ENCODE assay signal across 9 cellular contexts in genomic region chrX:151153086-151153485, GRCh38. TPM values are rescaled to one million over a fixed set of nuclear protein-coding genes. Genes with fewer than 3 reads are reported as not detected.
DNase-seq lines count a peak whose midpoint lies in the region; ATAC-seq, FAIRE-seq and TF ChIP-seq lines count a peak whose summit lies in the region.
"Had no signal": no experiment of that assay in that cellular context is flagged by ENCODE, and none has a peak within 500 bp of the region (broad histone marks: within the 10 kb centered on the region; RNA-seq: fewer than 3 reads in every experiment).

No MANE protein-coding gene starts in this region.

- H3K4me1 Mint-ChIP-seq in GM23338 (peaks cover 20% of the 10 kb centered on the region; the same call in 2 of the 3 replicates), glutamatergic neuron (ENCODE audit: low read depth, unreplicated experiment) (peaks cover 3% of the 10 kb centered on the region)
- no peaks in the 10 kb centered on the region for H3K4me1 Mint-ChIP-seq in stimulated activated naive B cell treated with anti-CD40 and anti-IgM and Interleukin-4, amounts not matched to agents 10 μg/mL and 1 μg/mL and 100 μg/mL, for 72 hours

- H3K79me2 ChIP-seq in GM23338 (replicated peaks; ENCODE audit: insufficient read depth), result no peaks in the 10 kb centered on the region

- FAIRE-seq in A549 (lab: Jason Lieb, UNC), result no peak

- H3K27ac Mint-ChIP-seq in GM23338, result no peak overlapping the region
- H3K27ac Mint-ChIP-seq in glutamatergic neuron (ENCODE audit: unreplicated experiment), result no peak overlapping the region
- no peak overlapping the region for H3K27ac Mint-ChIP-seq in stimulated activated naive B cell treated with anti-CD40 and anti-IgM and Interleukin-4, amounts not matched to agents 10 μg/mL and 1 μg/mL and 100 μg/mL, for 72 hours

- peak; percentile 38 to 45; a peak in 3 of 5 replicates for TF ChIP-seq RAD21 in A549 (conservative IDR thresholded peaks at IDR 0.05 in 1 of 2, IDR thresholded peaks at IDR 0.05 in 1 of 2)

- intact Hi-C loops in mucosa of descending colon (cut with DNase I, micrococcal nuclease), result loop anchor here (5.0 to 10.0 kb wide), 2 partner anchors 529 to 532 kb away; no protein-coding TSS in a partner anchor

- H3K4me3 Mint-ChIP-seq in GM23338, result peak overlapping the region; percentile 27; the same call in 1 of the 3 replicates
- no peak overlapping the region for H3K4me3 Mint-ChIP-seq in glutamatergic neuron (ENCODE audit: unreplicated experiment)
- no peak overlapping the region for H3K4me3 Mint-ChIP-seq in stimulated activated naive B cell treated with anti-CD40 and anti-IgM and Interleukin-4, amounts not matched to agents 10 μg/mL and 1 μg/mL and 100 μg/mL, for 72 hours

- ATAC-seq in A549 (peak; percentile 78 to 90), GM23338 (peak; percentile 79), mucosa of descending colon (no peak), HG03175 (IDR thresholded peaks at IDR 0.05; ENCODE audit: unreplicated experiment) (no peak)
- ATAC-seq in stimulated activated naive B cell treated with anti-CD40 and anti-IgM and Interleukin-4, amounts not matched to agents 10 μg/mL and 1 μg/mL and 100 μg/mL, for 72 hours (replicated peaks), result no peak

- CTCF ChIA-PET in A549 (lab: Yijun Ruan, JAX), result interaction anchor here (2.1 kb wide), 1 partner anchor 525 kb away, joined by 10 read pairs; no protein-coding TSS in a partner anchor

- H3K4me1 ChIP-seq in A549 (peaks cover 9% of the 10 kb centered on the region), GM23338 (ENCODE audit: insufficient read depth) (no peaks in the 10 kb centered on the region; the same call in 1 of the 2 replicates), mucosa of descending colon (ENCODE audit: low read depth) (no peaks in the 10 kb centered on the region)

- TF ChIP-seq EP300 in A549 (IDR thresholded peaks at IDR 0.05), result no peak

- H3K9me3 Mint-ChIP-seq in GM23338, result no peaks in the 10 kb centered on the region
- H3K9me3 Mint-ChIP-seq in glutamatergic neuron (ENCODE audit: unreplicated experiment), result no peaks in the 10 kb centered on the region
- H3K9me3 Mint-ChIP-seq in stimulated activated naive B cell treated with anti-CD40 and anti-IgM and Interleukin-4, amounts not matched to agents 10 μg/mL and 1 μg/mL and 100 μg/mL, for 72 hours, result no peaks in the 10 kb centered on the region

- H2AFZ ChIP-seq in GM23338, result no peak overlapping the region

- no peak for TF ChIP-seq POLR2A in A549 (IDR thresholded peaks at IDR 0.05; ENCODE audit: low read length)

- H3K4me3 ChIP-seq in A549, result no peak overlapping the region
- H3K4me3 ChIP-seq in GM23338, result peak overlapping the region; percentile 41; the same call in 1 of the 2 replicates
- H3K4me3 ChIP-seq in mucosa of descending colon, result no peak overlapping the region

- H3K4me2 ChIP-seq in A549, result peak overlapping the region; percentile 44
- H3K4me2 ChIP-seq in GM23338, result peak overlapping the region; percentile 53; the same call in 1 of the 2 replicates

- TF ChIP-seq CTCF in A549 (IDR thresholded peaks at IDR 0.05), result peak; percentile 22; the same call in 1 of the 3 replicates
- TF ChIP-seq CTCF in GM23338 (conservative IDR thresholded peaks at IDR 0.05; ENCODE audit: low read depth in 2 of 2), result peak; percentile 53 to 67
- TF ChIP-seq CTCF in glutamatergic neuron (IDR thresholded peaks at IDR 0.05; ENCODE audit: partially characterized antibody, unreplicated experiment), result no peak
- no peak for TF ChIP-seq CTCF in mucosa of descending colon (IDR thresholded peaks at IDR 0.05)

- peaks cover 30% of the 10 kb centered on the region for H3K27me3 ChIP-seq in GM23338 (ENCODE audit: insufficient read depth)

- DNase-seq in A549 (ENCODE audit: low read depth in 1 of 2, low spot score in 1 of 2) (peak in 1 of 2 experiments; percentile 25), GM23338 (ENCODE audit: low spot score) (peak; percentile 83), T1000 (lab: John Stamatoyannopoulos, UW) (peak; percentile 5), glutamatergic neuron (peak; percentile 27), mucosa of descending colon (no peak), activated gamma-delta T cell (lab: John Stamatoyannopoulos, UW) (no peak)
- DNase-seq in stimulated activated naive B cell treated with anti-CD40 and anti-IgM and Interleukin-4, amounts not matched to agents 10 μg/mL and 1 μg/mL and 100 μg/mL, for 72 hours, result no peak
- DNase-seq: NCI-H345 had no signal

- H3K9me2 ChIP-seq in GM23338 (ENCODE audit: insufficient read depth), result no peaks in the 10 kb centered on the region

- no peaks in the 10 kb centered on the region for H3K9me3 ChIP-seq in A549
- H3K9me3 ChIP-seq in mucosa of descending colon, result no peaks in the 10 kb centered on the region

- POLR2A ChIA-PET in A549 (lab: Yijun Ruan, JAX), result no interaction called here

- H3F3A ChIP-seq in GM23338 (replicated peaks; ENCODE audit: low read depth), result no peaks in the 10 kb centered on the region

- H3K36me3 ChIP-seq in GM23338 (ENCODE audit: insufficient read depth) (no peaks in the 10 kb centered on the region), mucosa of descending colon (ENCODE audit: low read depth) (no peaks in the 10 kb centered on the region)

- no peaks in the 10 kb centered on the region for H4K20me1 ChIP-seq in GM23338 (replicated peaks; ENCODE audit: insufficient read depth)

- H3K36me3 Mint-ChIP-seq in GM23338 (ENCODE audit: low read depth) (no peaks in the 10 kb centered on the region), glutamatergic neuron (ENCODE audit: unreplicated experiment) (no peaks in the 10 kb centered on the region)
- H3K36me3 Mint-ChIP-seq in stimulated activated naive B cell treated with anti-CD40 and anti-IgM and Interleukin-4, amounts not matched to agents 10 μg/mL and 1 μg/mL and 100 μg/mL, for 72 hours, result no peaks in the 10 kb centered on the region

- peaks cover 4% of the 10 kb centered on the region for H3K27me3 Mint-ChIP-seq in GM23338 (ENCODE audit: insufficient read depth, low read depth, poor library complexity)
- no peaks in the 10 kb centered on the region for H3K27me3 Mint-ChIP-seq in glutamatergic neuron (ENCODE audit: unreplicated experiment)
- peaks cover 0 to 10% of the 10 kb centered on the region in 2 donors for H3K27me3 Mint-ChIP-seq in stimulated activated naive B cell treated with anti-CD40 and anti-IgM and Interleukin-4, amounts not matched to agents 10 μg/mL and 1 μg/mL and 100 μg/mL, for 72 hours

- under 1% methylated on average over 9 of the region's 9 CpGs for WGBS in A549 (ENCODE audit: missing lambda C conversion rate)

- H3K27ac ChIP-seq in A549 (no peak overlapping the region), GM23338 (ENCODE audit: low read depth) (no peak overlapping the region)

TF ChIP-seq in A549, 52 proteins besides CTCF, POLR2A, EP300 and RAD21 (continues in another document):
- TF ChIP-seq RCOR1 (IDR thresholded peaks at IDR 0.05; ENCODE audit: low read depth, low read length), result no peak

TF ChIP-seq in GM23338, 12 proteins besides CTCF, POLR2A, EP300 and RAD21:
- TF ChIP-seq CREB1 (CRISPR knock-in tag; IDR thresholded peaks at IDR 0.05; ENCODE audit: low read depth) (no peak), ZNF114 (CRISPR knock-in tag; IDR thresholded peaks at IDR 0.05) (no peak), EZH2 (IDR thresholded peaks at IDR 0.05; ENCODE audit: low read depth, unreplicated experiment) (no peak)

RNA-seq across cellular contexts. Expression of gene GPR50, which starts 23.3 kb away (rescaled TPM):
- polyA plus RNA-seq in A549 (2011; rRNA removed) (0.04 TPM in 1 of 2 replicates, not detected in the other), A549 (2017; fragmentation: RNase III; extraction: RNeasy Plus Mini Kit Qiagen cat#74134 plus additional on column Dnase treatment) (not detected in 3 replicates), GM23338 (2016; fragmentation: Nextera tagmentation; extraction: Ambion mirVana) (0.64 and 1.5 TPM in 2 replicates)
- 0.01 and 0.04 TPM in 2 replicates for polyA plus RNA-seq in A549 (2012; cell fraction: cytosol; rRNA removed)
- 0.10 TPM in 1 of 2 replicates, not detected in the other for polyA plus RNA-seq in A549 (2012; cell fraction: nucleus; rRNA removed)
- polyA minus RNA-seq in A549 (2011; rRNA and poly(A)+ RNA removed), result not detected in 2 replicates
- 0.59 and 0.62 TPM in 2 replicates for total RNA-seq in GM23338 (2014; rRNA removed; shearing (Covaris generic))
- total RNA-seq in glutamatergic neuron (ENCODE audit: unreplicated experiment) (0.42 TPM), mucosa of descending colon (not detected)

Comparison
In these comparisons a context has a peak if more than half of its experiments do, and no peak if none do; other contexts are left out.
1. ATAC-seq: peak in A549 (2 of 2) and GM23338 (single experiment); none in stimulated activated naive B cell treated with anti-CD40 and anti-IgM and Interleukin-4, amounts not matched to agents 10 μg/mL and 1 μg/mL and 100 μg/mL, for 72 hours (0 of 2), mucosa of descending colon (single experiment) and HG03175 (single experiment).
2. DNase-seq: peak in GM23338 (single experiment), T1000 (single experiment) and glutamatergic neuron (single experiment); none in stimulated activated naive B cell treated with anti-CD40 and anti-IgM and Interleukin-4, amounts not matched to agents 10 μg/mL and 1 μg/mL and 100 μg/mL, for 72 hours (single experiment), mucosa of descending colon (0 of 3) and activated gamma-delta T cell (single experiment).
3. CTCF ChIP-seq: peak in A549 (single experiment) and GM23338 (2 of 2); none in glutamatergic neuron (single experiment) and mucosa of descending colon (single experiment).